ENCODE assay signal across 15 cellular contexts in the genomic region with DNA sequence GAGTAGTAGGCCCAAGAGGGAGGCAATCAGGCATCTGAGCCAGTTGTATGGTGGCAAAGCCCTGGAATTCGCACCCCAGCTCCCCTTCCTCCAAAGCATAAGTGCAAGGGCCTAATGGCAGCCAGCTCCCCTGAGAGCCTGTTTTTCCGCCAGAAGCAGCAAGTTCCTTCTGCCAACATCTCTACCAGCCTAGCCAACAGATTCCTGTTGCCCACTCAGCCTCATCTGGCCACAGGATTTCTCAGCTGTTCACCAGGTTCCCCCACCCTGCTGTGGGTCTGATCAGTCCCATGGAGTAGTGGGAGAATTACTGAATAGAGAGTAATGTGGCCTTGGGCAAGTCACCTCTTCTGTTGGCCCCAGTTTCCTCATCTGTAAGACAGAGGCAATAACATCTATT.
DNase-seq lines count a peak whose midpoint lies in the region; ATAC-seq and TF ChIP-seq lines count a peak whose summit lies in the region.
"Had no signal": no experiment of that assay in that cellular context is flagged by ENCODE, and none has a peak within 500 bp of the region (broad histone marks: within the 10 kb centered on the region; RNA-seq: fewer than 3 reads in every experiment).

No MANE protein-coding gene starts in this region.

- TF ChIP-seq CTCF in left ventricle myocardium inferior (IDR thresholded peaks at IDR 0.05; ENCODE audit: borderline replicate concordance) (no peak), nephron (IDR thresholded peaks at IDR 0.05; ENCODE audit: unreplicated experiment in 3 of 3) (no peak), GM10248 (IDR thresholded peaks at IDR 0.05; ENCODE audit: control extremely low read depth, extremely low read depth, low read depth, missing control alignments) (no peak)

- ATAC-seq in left ventricle myocardium superior = no peak
- ATAC-seq in GM21423 (IDR thresholded peaks at IDR 0.05; ENCODE audit: unreplicated experiment) = no peak
- ATAC-seq: HCT116, HepG2 had no signal

- H3K27ac ChIP-seq in left ventricle myocardium inferior (replicated peaks) (peak overlapping the region; percentile 47), SJCRH30 (peak overlapping the region; percentile 18; the same call in 1 of the 2 replicates)
- H3K27ac ChIP-seq: C4-2B, GM23248 had no signal

- H3K9me3 ChIP-seq in left ventricle myocardium inferior (replicated peaks) (no peaks in the 10 kb centered on the region), SJCRH30 (replicated peaks) (no peaks in the 10 kb centered on the region)
- H3K9me3 ChIP-seq: BE2C had no signal

- H3K4me3 ChIP-seq in left ventricle myocardium inferior (no peak overlapping the region), SJCRH30 (no peak overlapping the region)
- H3K4me3 ChIP-seq: GM23248 had no signal

- H3K36me3 Mint-ChIP-seq in nephron (ENCODE audit: low read depth) = no peaks in the 10 kb centered on the region
- H3K36me3 Mint-ChIP-seq: CD4-positive, alpha-beta memory T cell had no signal

- H3K9me3 Mint-ChIP-seq in nephron = no peaks in the 10 kb centered on the region

- H3K4me1 ChIP-seq in left ventricle myocardium inferior = peaks cover 58% of the 10 kb centered on the region
- peaks cover 8% of the 10 kb centered on the region for H3K4me1 ChIP-seq in SJCRH30

- H3K4me3 Mint-ChIP-seq in nephron = no peak overlapping the region
- H3K4me3 Mint-ChIP-seq: CD4-positive, alpha-beta memory T cell had no signal

- peaks cover 18% of the 10 kb centered on the region for H3K4me1 Mint-ChIP-seq in nephron
- H3K4me1 Mint-ChIP-seq: CD4-positive, alpha-beta memory T cell had no signal

- DNase-seq in left ventricle myocardium inferior = no peak
- no peak for DNase-seq in left ventricle myocardium superior
- peak in 1 of 2 experiments; percentile 26 for DNase-seq in SJCRH30
- no peak for DNase-seq in islet precursor cell
- DNase-seq in GM10248 (ENCODE audit: extremely low spot score) = no peak
- DNase-seq: BE2C; CD4-positive, alpha-beta memory T cell; DMS53; GF-D8; GM23248 had no signal

- intact Hi-C loops in left ventricle myocardium inferior (cut with micrococcal nuclease) (no loop called here), left ventricle myocardium superior (cut with micrococcal nuclease) (no loop called here)

- H3K27me3 ChIP-seq in left ventricle myocardium inferior (ENCODE audit: low read depth) = peaks cover 5% of the 10 kb centered on the region
- H3K27me3 ChIP-seq in SJCRH30 = no peaks in the 10 kb centered on the region
- H3K27me3 ChIP-seq: BE2C had no signal

- H3K27me3 Mint-ChIP-seq in nephron (ENCODE audit: low read depth) = peaks cover 15% of the 10 kb centered on the region

- CTCF ChIA-PET in GM10248 (lab: Yijun Ruan, JAX) = interaction anchor here (1.3 to 1.7 kb wide), 3 partner anchors 11 to 46 kb away, joined by 4 to 5 read pairs (median 5); no protein-coding TSS in a partner anchor

- POLR2A ChIA-PET in GM10248 (lab: Yijun Ruan, JAX) = no interaction called here

- peak overlapping the region in 2 of 3 experiments; percentile 16 to 30 for H3K27ac Mint-ChIP-seq in nephron
- H3K27ac Mint-ChIP-seq: CD4-positive, alpha-beta memory T cell had no signal

- no peaks in the 10 kb centered on the region for H3K36me3 ChIP-seq in left ventricle myocardium inferior
- no peaks in the 10 kb centered on the region for H3K36me3 ChIP-seq in SJCRH30
- H3K36me3 ChIP-seq: BE2C had no signal
